ENCODE assay signal across 17 cellular contexts in the genomic region with DNA sequence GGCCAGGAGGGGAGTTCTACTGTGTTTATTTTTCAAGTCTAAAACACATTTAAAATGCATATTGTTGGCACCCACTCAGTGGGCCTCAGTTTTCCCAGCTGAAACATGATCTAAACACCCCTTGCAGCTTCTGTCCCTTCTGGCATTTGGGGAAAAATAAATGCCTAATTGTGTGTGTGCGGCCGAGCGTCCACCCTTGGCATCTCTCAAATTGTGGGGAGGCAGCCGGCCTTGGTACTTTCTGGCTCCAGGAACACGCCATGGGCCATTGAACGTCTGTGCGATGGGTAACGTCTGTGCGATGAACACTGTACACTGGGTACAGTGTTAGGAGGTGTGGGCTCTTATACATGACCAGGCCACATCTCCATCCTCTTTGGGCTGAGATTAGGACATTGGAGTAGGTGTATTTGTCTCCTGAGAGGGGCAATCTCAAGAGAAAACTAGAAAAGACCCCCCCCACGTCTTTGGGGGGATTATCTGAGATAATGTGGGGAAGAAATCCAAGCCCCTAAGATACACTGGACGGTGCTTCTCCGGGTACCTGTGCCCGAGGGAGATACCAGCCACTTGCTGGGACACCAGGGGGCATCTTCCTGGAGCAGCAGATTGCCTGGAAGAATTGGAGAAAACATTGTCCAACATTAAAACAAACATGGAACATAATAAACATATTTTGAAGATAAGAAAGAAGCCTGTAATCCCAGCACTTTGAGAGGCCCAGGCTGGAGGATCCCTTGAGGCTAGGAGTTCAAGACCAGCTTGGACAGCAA. TPM values are rescaled to one million over a fixed set of nuclear protein-coding genes. Genes with fewer than 3 reads are reported as not detected.
DNase-seq lines count a peak whose midpoint lies in the region; ATAC-seq and TF ChIP-seq lines count a peak whose summit lies in the region.
"Had no signal": no experiment of that assay in that cellular context is flagged by ENCODE, and none has a peak within 500 bp of the region (broad histone marks: within the 10 kb centered on the region; RNA-seq: fewer than 3 reads in every experiment).

No MANE protein-coding gene starts in this region.

- no peak for TF ChIP-seq POLR2A in HCT116 (IDR thresholded peaks at IDR 0.05; ENCODE audit: borderline replicate concordance, extremely low read depth, insufficient read depth, insufficient read length)
- no peak for TF ChIP-seq POLR2A in heart left ventricle (IDR thresholded peaks at IDR 0.05)
- TF ChIP-seq POLR2A in spleen (IDR thresholded peaks at IDR 0.05) = no peak

- TF ChIP-seq RAD21 in HCT116 (IDR thresholded peaks at IDR 0.05; ENCODE audit: low read depth) = peak; percentile 46; the same call in 1 of the 2 replicates

- H3K4me2 ChIP-seq in HCT116 (ENCODE audit: low read length) = no peak overlapping the region

- RAD21 ChIA-PET in HCT116 (lab: Charles Lee; ENCODE audit: low non-redundant PET in 1 of 2, low total read pairs in 2 of 2, uncharacterized antibody in 2 of 2, unreplicated experiment in 2 of 2) = no interaction called here

- no TSS peak for BruUV-seq in HCT116 (replicated peaks; lab: Mats Ljungman, UMichigan)

- H3K27me3 ChIP-seq in HCT116 (ENCODE audit: insufficient read depth, low read length) (no peaks in the 10 kb centered on the region), RWPE2 (ENCODE audit: insufficient read depth, poor library complexity, severe bottlenecking) (no peaks in the 10 kb centered on the region), heart left ventricle (no peaks in the 10 kb centered on the region), spleen (replicated peaks in 1 of 7) (no peaks in the 10 kb centered on the region)
- H3K27me3 ChIP-seq: neutrophil, uterus had no signal

- 76 to 85% (median 80%) methylated on average over 13 of the region's 13 CpGs for WGBS in heart left ventricle, 4 donors
- 86 to 88% (median 86%) methylated on average over 13 of the region's 13 CpGs for WGBS in spleen, 5 donors

- H3K4me3 ChIP-seq in HCT116 (replicated peaks in 1 of 2; ENCODE audit: low read depth in 1 of 2, low read length in 2 of 2) = no peak overlapping the region
- no peak overlapping the region for H3K4me3 ChIP-seq in RWPE2 (ENCODE audit: severe bottlenecking)
- no peak overlapping the region for H3K4me3 ChIP-seq in fibroblast of pulmonary artery (replicated peaks; ENCODE audit: low read depth, low read length)
- no peak overlapping the region for H3K4me3 ChIP-seq in heart left ventricle
- H3K4me3 ChIP-seq in spleen = no peak overlapping the region
- H3K4me3 ChIP-seq: uterus had no signal

- TF ChIP-seq CTCF in HCT116 (IDR thresholded peaks at IDR 0.05 in 2 of 3, conservative IDR thresholded peaks at IDR 0.05 in 1 of 3; ENCODE audit: borderline replicate concordance in 1 of 3, insufficient read depth in 1 of 3, low read depth in 2 of 3, low read length in 2 of 3) (peak; percentile 37 to 49 (median 38); a peak in 5 of 6 replicates), RWPE2 (IDR thresholded peaks at IDR 0.05; ENCODE audit: poor library complexity, severe bottlenecking) (peak; percentile 22), fibroblast of pulmonary artery (IDR thresholded peaks at IDR 0.05; ENCODE audit: low read length, missing control alignments) (no peak), heart left ventricle (IDR thresholded peaks at IDR 0.05) (peak in 1 of 12 donors; percentile 25), spleen (IDR thresholded peaks at IDR 0.05 in 8 of 11, conservative IDR thresholded peaks at IDR 0.05 in 3 of 11) (no peak)

- H3K9ac ChIP-seq in HCT116 (ENCODE audit: low read length) = no peak overlapping the region

- H3K36me3 ChIP-seq in HCT116 (ENCODE audit: control insufficient read depth in 1 of 2, insufficient read depth in 2 of 2, low read length in 2 of 2) = no peaks in the 10 kb centered on the region
- H3K36me3 ChIP-seq in RWPE2 (ENCODE audit: low read depth) = no peaks in the 10 kb centered on the region
- H3K36me3 ChIP-seq in heart left ventricle = no peaks in the 10 kb centered on the region
- H3K36me3 ChIP-seq in spleen = no peaks in the 10 kb centered on the region
- H3K36me3 ChIP-seq: neutrophil, uterus had no signal

- CTCF ChIA-PET in HCT116 (lab: Charles Lee) = no interaction called here

- H2AFZ ChIP-seq in HCT116 (ENCODE audit: low read depth, low read length, poor library complexity, severe bottlenecking) = no peak overlapping the region

- intact Hi-C loops in HCT116 (cut with micrococcal nuclease) (loop anchor here (2.0 kb wide), 2 partner anchors 62 to 78 kb away; no protein-coding TSS in a partner anchor), heart left ventricle (cut with DNase I) (no loop called here), spleen (cut with DNase I; ENCODE audit: low total_unique reads) (no loop called here)

- DNase-seq in HCT116 (ENCODE audit: low read depth, low spot score) (no peak), RWPE2 (ENCODE audit: low spot score) (no peak), fibroblast of pulmonary artery (ENCODE audit: low read depth) (peak; percentile 8), substantia nigra (lab: John Stamatoyannopoulos, UW) (peak in 1 of 49 donors; percentile 16), heart left ventricle (no peak), spleen (no peak), NCI-H1694 (lab: John Stamatoyannopoulos, UW) (no peak)
- DNase-seq: activated effector memory CD4-positive, alpha-beta T cell treated with anti-CD3 and anti-CD28 coated beads, Interleukin-2, amount 50 U/mL, for 16 hours; Kasumi-1; NCI-H1694 treated with DMSO at 0.1 percent for 48 hours; NCI-H510A treated with DMSO at 0.1 percent for 48 hours; SW 1271; uterus had no signal

- H3K9me3 ChIP-seq in HCT116 (ENCODE audit: control insufficient read depth in 1 of 2, insufficient read depth in 1 of 2, low read depth in 1 of 2, low read length in 2 of 2) (no peaks in the 10 kb centered on the region), RWPE2 (ENCODE audit: severe bottlenecking) (no peaks in the 10 kb centered on the region), heart left ventricle (no peaks in the 10 kb centered on the region), spleen (no peaks in the 10 kb centered on the region)
- H3K9me3 ChIP-seq: neutrophil, uterus had no signal

- peaks cover 0 to 12% of the 10 kb centered on the region in 2 experiments; a peak in 2 of 4 replicates for H3K4me1 ChIP-seq in HCT116 (ENCODE audit: control insufficient read depth in 1 of 2, insufficient read depth in 2 of 2, low read length in 2 of 2)
- H3K4me1 ChIP-seq in RWPE2 (ENCODE audit: insufficient read depth, poor library complexity, severe bottlenecking) = no peaks in the 10 kb centered on the region
- H3K4me1 ChIP-seq in heart left ventricle = peaks cover 0 to 7% (median 0%) of the 10 kb centered on the region in 12 donors
- peaks cover 0 to 16% (median 2%) of the 10 kb centered on the region in 6 donors for H3K4me1 ChIP-seq in spleen
- H3K4me1 ChIP-seq: uterus had no signal

- no peaks in the 10 kb centered on the region for H3K79me2 ChIP-seq in HCT116 (ENCODE audit: insufficient read depth, low read length)

- H4K20me1 ChIP-seq in HCT116 (ENCODE audit: insufficient read depth) = no peaks in the 10 kb centered on the region

- H3K9me2 ChIP-seq in HCT116 (ENCODE audit: insufficient read depth) = no peaks in the 10 kb centered on the region

- POLR2A ChIA-PET in HCT116 (lab: Charles Lee) = no interaction called here

- H3K27ac ChIP-seq in HCT116 (ENCODE audit: low read depth, low read length) (no peak overlapping the region), RWPE2 (ENCODE audit: poor library complexity, severe bottlenecking) (no peak overlapping the region), substantia nigra (ENCODE audit: low read depth, low read length, poor library complexity, severe bottlenecking) (peak overlapping the region; percentile 45), heart left ventricle (no peak overlapping the region), spleen (no peak overlapping the region)
- H3K27ac ChIP-seq: HL-60, neutrophil, uterus, VCaP had no signal

- ATAC-seq in HCT116 (no peak; the same call in 1 of the 2 replicates), RWPE2 (ENCODE audit: low read depth) (no peak), heart left ventricle (no peak)
- ATAC-seq: stimulated activated memory B cell treated with anti-CD40 and anti-IgM and Interleukin-4, amounts not matched to agents 10 μg/mL and 1 μg/mL and 100 μg/mL, for 72 hours had no signal

TF ChIP-seq in HCT116, 20 proteins besides CTCF, POLR2A, EP300 and RAD21 (continues in another document):
- TF ChIP-seq FOSL1 (IDR thresholded peaks at IDR 0.05; ENCODE audit: low read depth) = no peak
- no peak for TF ChIP-seq CBX3 (IDR thresholded peaks at IDR 0.05; ENCODE audit: low read depth)
- no peak for TF ChIP-seq ZFX (IDR thresholded peaks at IDR 0.05)
- TF ChIP-seq YY1 (IDR thresholded peaks at IDR 0.05; ENCODE audit: extremely low read depth, insufficient replicate concordance, low read depth, low read length) = no peak
- no peak for TF ChIP-seq ATF3 (IDR thresholded peaks at IDR 0.05)
- TF ChIP-seq TCF7L2 (IDR thresholded peaks at IDR 0.05; ENCODE audit: borderline replicate concordance, extremely low read depth, insufficient read depth, insufficient read length) = no peak
- TF ChIP-seq EZH2 (IDR thresholded peaks at IDR 0.05) = no peak
- TF ChIP-seq SRF (IDR thresholded peaks at IDR 0.05; ENCODE audit: low read depth) = no peak
- TF ChIP-seq SIN3A (IDR thresholded peaks at IDR 0.05; ENCODE audit: low read depth) = no peak
- TF ChIP-seq EZH2phosphoT487 (IDR thresholded peaks at IDR 0.05; ENCODE audit: borderline replicate concordance) = no peak

RNA-seq across cellular contexts. Expression of gene RAB11FIP4, which starts 54.9 kb away (rescaled TPM):
- 15.1 TPM for total RNA-seq in HCT116 (2021; ENCODE audit: unreplicated experiment)
- polyA plus RNA-seq in HCT116 (2012) = 9.6 and 10.7 TPM in 2 replicates
- total RNA-seq in heart left ventricle = 10 to 100 TPM in 2 of 9 donors, 1 to 10 TPM in 7; 3.7 to 13.7 (median 8.7) TPM
- polyA plus RNA-seq in heart left ventricle = 1 to 10 TPM; 1.5 to 3.7 TPM
- 10 to 100 TPM; 17.8 to 25.2 (median 22.3) TPM for total RNA-seq in spleen
- polyA plus RNA-seq in spleen = 1 to 10 TPM; 5.5 to 8.9 (median 5.8) TPM

Comparison
In these comparisons a context has a peak if more than half of its experiments do, and no peak if none do; other contexts are left out.
1. CTCF ChIP-seq: peak in HCT116 (3 of 3) and RWPE2 (single experiment); none in fibroblast of pulmonary artery (single experiment) and spleen (0 of 11).